8 cellular contexts compared by ENCODE assay signal in genomic region chr16:641326-642188, GRCh38. TPM values are rescaled to one million over a fixed set of nuclear protein-coding genes. Genes with fewer than 3 reads are reported as not detected.
A peak's percentile ranks its signal among the peaks of the same experiment; 100 is the strongest.
DNase-seq lines count a peak whose midpoint lies in the region; ATAC-seq, FAIRE-seq and TF ChIP-seq lines count a peak whose summit lies in the region.

Gene MCRIP2 (plus strand): TSS chr16:641828. CDS start chr16:641992, 164 bp downstream.

- H3K4me3 Mint-ChIP-seq in T-helper 17 cell: peak within 1 kb of the TSS; percentile 76
- peak within 1 kb of the TSS; percentile 76 for H3K4me3 Mint-ChIP-seq in astrocyte (ENCODE audit: unreplicated experiment)

- FAIRE-seq in astrocyte (lab: Jason Lieb, UNC): no peak

- ATAC-seq in DND-41 (ENCODE audit: insufficient read depth, low read depth): peak; percentile 26; the same call in 1 of the 3 replicates
- ATAC-seq in T-helper 17 cell: peak; percentile 33
- ATAC-seq in HG02981 (IDR thresholded peaks at IDR 0.05; ENCODE audit: unreplicated experiment): no peak

- H4K20me1 ChIP-seq in DND-41 (ENCODE audit: insufficient read depth, low read length) (no peaks in the 10 kb centered on the region), GM23248 (ENCODE audit: insufficient read depth) (no peaks in the 10 kb centered on the region), astrocyte (ENCODE audit: insufficient read depth, low read length) (no peaks in the 10 kb centered on the region)

- peak; percentile 49 for DNase-seq in DND-41
- peak; percentile 88 for DNase-seq in GM23248
- DNase-seq in MV-4-11 (lab: John Stamatoyannopoulos, UW): peak; percentile 79
- DNase-seq in T-helper 17 cell: peak in 2 of 3 donors; percentile 52 to 57
- peak; percentile 28 for DNase-seq in astrocyte (ENCODE audit: low read depth)
- peak; percentile 90 for DNase-seq in hepatic stellate cell (ENCODE audit: low spot score)

- H3K9me3 ChIP-seq in DND-41 (ENCODE audit: insufficient read depth, low read length, severe bottlenecking) (no peaks in the 10 kb centered on the region), GM23248 (ENCODE audit: low read depth) (no peaks in the 10 kb centered on the region), T-helper 17 cell (ENCODE audit: control insufficient read depth, low read length, poor library complexity, severe bottlenecking) (no peaks in the 10 kb centered on the region), astrocyte (ENCODE audit: insufficient read depth, low read depth, low read length) (no peaks in the 10 kb centered on the region)

- no peaks in the 10 kb centered on the region for H3K9me2 ChIP-seq in GM23248 (ENCODE audit: insufficient read depth)

- H3K4me1 ChIP-seq in DND-41 (ENCODE audit: insufficient read depth, low read length): peaks cover 29% of the 10 kb centered on the region
- 0 out of 2 replicates have a peak, but pooled peaks cover 4% of the 10 kb centered on the region for H3K4me1 ChIP-seq in GM23248 (ENCODE audit: insufficient read depth)
- H3K4me1 ChIP-seq in astrocyte (ENCODE audit: insufficient read depth, low read length): peaks cover 8% of the 10 kb centered on the region
- H3K4me1 ChIP-seq in rectal smooth muscle tissue (ENCODE audit: control insufficient read depth, insufficient read depth, low read length): peaks cover 6% of the 10 kb centered on the region

- in situ Hi-C loops in GM23248 (cut with MboI): no loop called here

- H3K27me3 Mint-ChIP-seq in T-helper 17 cell: peaks cover 4% of the 10 kb centered on the region
- no peaks in the 10 kb centered on the region for H3K27me3 Mint-ChIP-seq in astrocyte (ENCODE audit: low read depth, unreplicated experiment)

- no peak within 1 kb of the TSS for H3K27ac ChIP-seq in DND-41 (ENCODE audit: low read length)
- H3K27ac ChIP-seq in GM23248: no peak within 1 kb of the TSS
- H3K27ac ChIP-seq in astrocyte (ENCODE audit: low read depth, low read length): no peak within 1 kb of the TSS
- peak within 1 kb of the TSS; percentile 91 for H3K27ac ChIP-seq in rectal smooth muscle tissue (ENCODE audit: low read depth, low read length)

- peaks cover 9% of the 10 kb centered on the region for H3F3A ChIP-seq in GM23248 (ENCODE audit: insufficient read depth)

- no peaks in the 10 kb centered on the region for H3K36me3 ChIP-seq in DND-41 (ENCODE audit: insufficient read depth, low read length)
- no peaks in the 10 kb centered on the region for H3K36me3 ChIP-seq in GM23248 (ENCODE audit: low read depth)
- H3K36me3 ChIP-seq in astrocyte (ENCODE audit: insufficient read depth, low read length): no peaks in the 10 kb centered on the region
- H3K36me3 ChIP-seq in rectal smooth muscle tissue (ENCODE audit: control insufficient read depth, insufficient read depth, low read length): no peaks in the 10 kb centered on the region

- 0 out of 2 replicates have a peak, but pooled peaks cover 1% of the 10 kb centered on the region for H3K79me2 ChIP-seq in DND-41 (ENCODE audit: insufficient read depth, low read length)
- 0 out of 2 replicates have a peak, but pooled peaks cover 5% of the 10 kb centered on the region for H3K79me2 ChIP-seq in GM23248 (ENCODE audit: insufficient read depth)
- no peaks in the 10 kb centered on the region for H3K79me2 ChIP-seq in astrocyte (ENCODE audit: insufficient read depth, low read length)

- H3K4me2 ChIP-seq in DND-41 (ENCODE audit: insufficient read depth, low read length) (peak within 1 kb of the TSS; percentile 80), GM23248 (ENCODE audit: unreplicated experiment) (peak within 1 kb of the TSS; percentile 79), astrocyte (ENCODE audit: low read length) (peak within 1 kb of the TSS; percentile 86)

- WGBS in GM23248 (ENCODE audit: low coverage in 1 of 2, low lambda C conversion rate in 2 of 2, missing lambda C conversion rate in 2 of 2), 2 experiments: 2 to 6% methylated on average over 44 to 48 of the region's 81 CpGs

- H3K9ac ChIP-seq in DND-41 (ENCODE audit: low read depth, low read length): peak within 1 kb of the TSS; percentile 57
- H3K9ac ChIP-seq in GM23248: peak within 1 kb of the TSS; percentile 80
- H3K9ac ChIP-seq in astrocyte (ENCODE audit: low read length): peak within 1 kb of the TSS; percentile 67
- H3K9ac ChIP-seq in rectal smooth muscle tissue (ENCODE audit: low read length): peak within 1 kb of the TSS; percentile 60

- TF ChIP-seq CTCF in DND-41 (IDR thresholded peaks at IDR 0.05; ENCODE audit: borderline replicate concordance, extremely low read depth, low read length, poor library complexity, severe bottlenecking) (no peak), astrocyte (IDR thresholded peaks at IDR 0.05; ENCODE audit: insufficient read depth, low read depth, low read length) (no peak)

- H3K4me1 Mint-ChIP-seq in T-helper 17 cell: peaks cover 12% of the 10 kb centered on the region
- no peaks in the 10 kb centered on the region for H3K4me1 Mint-ChIP-seq in astrocyte (ENCODE audit: low read depth, unreplicated experiment)

- H3K4me3 ChIP-seq in DND-41 (ENCODE audit: low read depth in 1 of 2, low read length in 2 of 2) (peak within 1 kb of the TSS; percentile 28 to 63; a peak in 3 of 4 replicates), GM23248 (peak within 1 kb of the TSS; percentile 76), astrocyte (ENCODE audit: insufficient read depth, low read depth, low read length) (peak within 1 kb of the TSS; percentile 52), rectal smooth muscle tissue (ENCODE audit: low read length) (peak within 1 kb of the TSS; percentile 71)

- H3K36me3 Mint-ChIP-seq in T-helper 17 cell (ENCODE audit: low read depth): peaks cover 2% of the 10 kb centered on the region
- no peaks in the 10 kb centered on the region for H3K36me3 Mint-ChIP-seq in astrocyte (ENCODE audit: low read depth, unreplicated experiment)

- H3K9me3 Mint-ChIP-seq in astrocyte (ENCODE audit: unreplicated experiment): no peaks in the 10 kb centered on the region

- H3K27me3 ChIP-seq in DND-41 (ENCODE audit: insufficient read depth, low read length, poor library complexity) (no peaks in the 10 kb centered on the region), GM23248 (replicated peaks; ENCODE audit: insufficient read depth) (no peaks in the 10 kb centered on the region), astrocyte (ENCODE audit: insufficient read depth, low read length) (no peaks in the 10 kb centered on the region), rectal smooth muscle tissue (ENCODE audit: control insufficient read depth, insufficient read depth, low read length) (no peaks in the 10 kb centered on the region)

- H2AFZ ChIP-seq in DND-41 (ENCODE audit: low read depth, low read length): peak within 1 kb of the TSS; percentile 49
- H2AFZ ChIP-seq in GM23248: peak within 1 kb of the TSS; percentile 72
- peak within 1 kb of the TSS; percentile 91 for H2AFZ ChIP-seq in astrocyte (ENCODE audit: low read depth, low read length)

- peak within 1 kb of the TSS; percentile 41 for H3K27ac Mint-ChIP-seq in T-helper 17 cell
- no peak within 1 kb of the TSS for H3K27ac Mint-ChIP-seq in astrocyte (ENCODE audit: unreplicated experiment)

RNA-seq across cellular contexts. Expression of gene MCRIP2, which starts in this region (rescaled TPM):
- 29.3 and 30.4 TPM in 2 replicates for total RNA-seq in GM23248 (2014; rRNA removed; shearing (Covaris generic))
- 22.4 and 22.6 TPM in 2 replicates for polyA plus RNA-seq in GM23248 (2016; fragmentation: Nextera tagmentation; extraction: Ambion mirVana)
- total RNA-seq in T-helper 17 cell (10 to 100 TPM; 15.7 to 17.1 TPM), astrocyte (20.9 and 23.7 TPM in 2 replicates)

Comparison
In these comparisons a context has a peak if more than half of its experiments do, and no peak if none do; other contexts are left out.
1. DNase-seq: peak in every context shown above with its lines; median percentile 90 in hepatic stellate cell; 88 in GM23248; 79 in MV-4-11; 54 in T-helper 17 cell; 49 in DND-41; 28 in astrocyte.